8 cellular contexts compared by ENCODE assay signal in genomic region chr11:24496728-24497396, GRCh38. TPM values are rescaled to one million over a fixed set of nuclear protein-coding genes. Genes with fewer than 3 reads are reported as not detected.
DNase-seq lines count a peak whose midpoint lies in the region; ATAC-seq and TF ChIP-seq lines count a peak whose summit lies in the region.

TSS of gene LUZP2 (plus strand) at chr11:24497053.

- H3K27ac Mint-ChIP-seq in Calu3 (ENCODE audit: unreplicated experiment) = no peak within 1 kb of the TSS

- WGBS in esophagus muscularis mucosa = under 1% methylated on average over 13 of the region's 60 CpGs

- peak; percentile 53 for DNase-seq in Calu3
- peak; percentile 38 for DNase-seq in NCI-H510A treated with DMSO at 0.1 percent for 48 hours (lab: John Stamatoyannopoulos, UW)
- no peak for DNase-seq in esophagus muscularis mucosa (ENCODE audit: extremely low spot score)
- no peak for DNase-seq in activated T-cell treated with anti-CD3 and anti-CD28 coated beads, Interleukin-2, amount 50 U/mL, for 48 hours
- DNase-seq in stimulated activated CD4-positive, alpha-beta T cell treated with anti-CD3 and anti-CD28 coated beads, Interleukin-1b, Interleukin-23, amount 100 ng/mL, for 48 hours = no peak
- no peak for DNase-seq in NCI-H2107 treated with DMSO at 0.1 percent for 48 hours (lab: John Stamatoyannopoulos, UW; ENCODE audit: unreplicated experiment)

- H3K9me3 ChIP-seq in esophagus muscularis mucosa (no peaks in the 10 kb centered on the region), muscle layer of duodenum (ENCODE audit: control insufficient read depth in 1 of 2, low read length in 2 of 2) (no peaks in the 10 kb centered on the region)

- peak within 1 kb of the TSS; percentile 88 for H3K4me3 Mint-ChIP-seq in Calu3 (ENCODE audit: low read depth, unreplicated experiment)

- CTCF ChIA-PET in Calu3 (lab: Charles Lee) = no interaction called here

- H3K27me3 ChIP-seq in esophagus muscularis mucosa = peaks cover 0 to 35% (median 2%) of the 10 kb centered on the region in 4 donors
- no peaks in the 10 kb centered on the region for H3K27me3 ChIP-seq in muscle layer of duodenum (ENCODE audit: low read depth, low read length)

- TF ChIP-seq CTCF in Calu3 (IDR thresholded peaks at IDR 0.05; ENCODE audit: unreplicated experiment) (no peak), esophagus muscularis mucosa (IDR thresholded peaks at IDR 0.05) (no peak)

- ATAC-seq in HG03342 (IDR thresholded peaks at IDR 0.05; ENCODE audit: unreplicated experiment) = no peak

- no peaks in the 10 kb centered on the region for H3K27me3 Mint-ChIP-seq in Calu3 (ENCODE audit: unreplicated experiment)

- TF ChIP-seq POLR2A in esophagus muscularis mucosa (IDR thresholded peaks at IDR 0.05; ENCODE audit: low read depth) = no peak

- H3K36me3 Mint-ChIP-seq in Calu3 (ENCODE audit: insufficient read depth, unreplicated experiment) = peaks cover 9% of the 10 kb centered on the region

- TF ChIP-seq EP300 in esophagus muscularis mucosa (IDR thresholded peaks at IDR 0.05) = no peak

- peak within 1 kb of the TSS; percentile 41 to 55 (median 48) for H3K4me3 ChIP-seq in esophagus muscularis mucosa
- H3K4me3 ChIP-seq in muscle layer of duodenum (ENCODE audit: low read depth in 1 of 2, low read length in 2 of 2) = peak within 1 kb of the TSS; percentile 31 to 76

- intact Hi-C loops in Calu3 (cut with micrococcal nuclease; ENCODE audit: unreplicated experiment) (no loop called here), esophagus muscularis mucosa (cut with DNase I) (no loop called here)

- H3K36me3 ChIP-seq in esophagus muscularis mucosa = no peaks in the 10 kb centered on the region
- no peaks in the 10 kb centered on the region for H3K36me3 ChIP-seq in muscle layer of duodenum (ENCODE audit: control insufficient read depth in 1 of 2, insufficient read depth in 2 of 2, low read length in 2 of 2)

- H3K27ac ChIP-seq in esophagus muscularis mucosa (replicated peaks in 1 of 4) (no peak within 1 kb of the TSS), muscle layer of duodenum (ENCODE audit: low read length) (no peak within 1 kb of the TSS)

- H3K4me1 ChIP-seq in esophagus muscularis mucosa (peaks cover 0 to 14% (median 10%) of the 10 kb centered on the region in 4 donors), muscle layer of duodenum (ENCODE audit: control insufficient read depth in 1 of 2, insufficient read depth in 2 of 2, low read length in 2 of 2) (peaks cover 0 to 12% of the 10 kb centered on the region in 2 donors)

- peaks cover 8% of the 10 kb centered on the region for H3K4me1 Mint-ChIP-seq in Calu3 (ENCODE audit: low read depth, unreplicated experiment)

- no peaks in the 10 kb centered on the region for H3K9me3 Mint-ChIP-seq in Calu3 (ENCODE audit: low read depth, unreplicated experiment)

- BruUV-seq in Calu3 (replicated peaks; lab: Mats Ljungman, UMichigan) = no TSS peak

RNA-seq across cellular contexts. Expression of gene LUZP2, which starts in this region (rescaled TPM):
- total RNA-seq in Calu3 (2022) (0.73 and 0.95 TPM in 2 replicates), esophagus muscularis mucosa (under 1 TPM in 2 of 4 donors, not detected in 2; 0.19 to 0.99 TPM)

Comparison
In these comparisons a context has a peak if more than half of its experiments do, and no peak if none do; other contexts are left out.
1. Peak in DNase-seq in Calu3; RNA of the gene not detected or under 1 TPM.